8 cellular contexts compared by ENCODE assay signal in the genomic region with DNA sequence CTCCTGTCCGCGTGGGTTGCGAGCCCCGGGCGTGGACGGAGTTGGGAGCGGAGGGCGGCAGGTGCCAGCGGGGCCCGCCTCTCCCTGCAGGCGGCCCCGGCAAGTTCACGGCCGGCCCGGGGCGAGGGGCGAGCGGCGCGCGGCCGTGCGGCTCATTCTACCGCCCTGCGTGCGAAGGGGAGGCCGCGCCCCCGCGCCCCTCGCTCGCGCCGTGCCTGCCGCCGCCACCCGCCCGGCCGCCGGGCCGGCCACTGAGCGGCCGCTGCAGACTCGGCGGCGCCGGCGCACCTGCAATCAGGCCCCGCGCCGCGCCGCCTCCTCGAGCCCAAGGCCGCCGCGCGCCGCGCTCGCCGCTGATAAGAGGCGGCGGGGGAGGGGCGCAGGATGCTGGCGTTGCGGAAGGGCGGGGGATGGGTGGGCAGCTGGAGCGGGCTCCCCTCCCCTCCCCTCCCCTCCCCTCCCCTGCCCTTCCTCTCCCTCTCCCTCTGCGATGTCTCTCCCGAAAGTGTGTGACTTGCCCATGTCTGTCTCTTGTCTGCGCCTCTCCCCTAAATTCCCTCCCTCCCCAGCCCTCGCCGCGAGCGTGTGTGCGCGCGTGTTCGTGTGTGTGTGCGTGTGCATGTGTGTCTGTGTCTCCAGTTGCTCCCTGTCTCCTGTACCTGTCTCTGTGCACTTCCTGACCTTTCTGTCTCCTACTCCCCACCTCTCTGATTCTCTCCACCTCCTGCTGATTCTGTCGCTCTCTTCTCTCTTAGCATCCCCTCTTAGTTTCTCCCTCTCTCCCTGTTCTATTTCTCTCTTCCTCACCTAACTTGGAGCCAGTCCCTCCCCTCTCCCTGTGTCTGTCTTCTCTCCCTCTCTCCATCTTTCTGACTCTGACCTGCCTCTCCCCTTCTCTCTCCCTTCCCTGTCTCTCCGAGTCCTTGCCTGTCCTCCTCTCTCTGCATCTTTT.
DNase-seq lines count a peak whose midpoint lies in the region; ATAC-seq lines count a peak whose summit lies in the region.

No MANE protein-coding gene starts in this region.

- H3K36me3 ChIP-seq in ectodermal cell (ENCODE audit: control insufficient read depth, insufficient read depth, low read length) = no peaks in the 10 kb centered on the region
- H3K36me3 ChIP-seq in mucosa of stomach (ENCODE audit: control insufficient read depth, insufficient read depth, low read length) = no peaks in the 10 kb centered on the region

- no peak for ATAC-seq in HG03460 (IDR thresholded peaks at IDR 0.05; ENCODE audit: unreplicated experiment)

- no peaks in the 10 kb centered on the region for H3K4me1 Mint-ChIP-seq in activated T-helper 1 cell treated with anti-CD3 and anti-CD28 coated beads, Interleukin-12 subunit alpha, Interleukin-12 subunit beta, Interleukin-2, Interleukin-4 antibody, amounts not matched to agents 30 ng/mL and 10 ng/mL and 1 ng/mL, durations not matched to agents 14 hours and 24 hours and 36 hours (ENCODE audit: low read depth)

- H3K36me3 Mint-ChIP-seq in activated T-helper 1 cell treated with anti-CD3 and anti-CD28 coated beads, Interleukin-12 subunit alpha, Interleukin-12 subunit beta, Interleukin-2, Interleukin-4 antibody, amounts not matched to agents 30 ng/mL and 10 ng/mL and 1 ng/mL, durations not matched to agents 14 hours and 24 hours and 36 hours (ENCODE audit: low read depth) = no peaks in the 10 kb centered on the region

- DNase-seq in stimulated activated CD4-positive, alpha-beta T cell treated with anti-CD3 and anti-CD28 coated beads, Interleukin-15, amount 100 ng/mL, for 24 hours = peak; percentile 2
- no peak for DNase-seq in stimulated activated CD4-positive, alpha-beta T cell treated with anti-CD3 and anti-CD28 coated beads, Interleukin-2, amount 100 ng/mL, for 48 hours
- DNase-seq in NCI-H510A (lab: John Stamatoyannopoulos, UW) = peak; percentile 84
- DNase-seq in activated T-helper 1 cell treated with anti-CD3 and anti-CD28 coated beads, Interleukin-12 subunit alpha, Interleukin-12 subunit beta, Interleukin-2, Interleukin-4 antibody, amounts not matched to agents 30 ng/mL and 10 ng/mL and 1 ng/mL, durations not matched to agents 14 hours and 24 hours and 36 hours (ENCODE audit: low spot score) = no peak
- DNase-seq in epidermal melanocyte (ENCODE audit: insufficient read length, low spot score) = no peak

- intact Hi-C loops in activated T-helper 1 cell treated with anti-CD3 and anti-CD28 coated beads, Interleukin-12 subunit alpha, Interleukin-12 subunit beta, Interleukin-2, Interleukin-4 antibody, amounts not matched to agents 30 ng/mL and 10 ng/mL and 1 ng/mL, durations not matched to agents 14 hours and 24 hours and 36 hours (cut with micrococcal nuclease) = no loop called here

- no peak overlapping the region for H3K27ac Mint-ChIP-seq in activated T-helper 1 cell treated with anti-CD3 and anti-CD28 coated beads, Interleukin-12 subunit alpha, Interleukin-12 subunit beta, Interleukin-2, Interleukin-4 antibody, amounts not matched to agents 30 ng/mL and 10 ng/mL and 1 ng/mL, durations not matched to agents 14 hours and 24 hours and 36 hours

- H3K4me3 ChIP-seq in ectodermal cell (ENCODE audit: insufficient read depth, low read depth, low read length) (peak overlapping the region; percentile 29), mucosa of stomach (ENCODE audit: low read length) (no peak overlapping the region)

- H3K4me1 ChIP-seq in ectodermal cell (ENCODE audit: control insufficient read depth, insufficient read depth, low read length) = peaks cover 13% of the 10 kb centered on the region
- peaks cover 20% of the 10 kb centered on the region for H3K4me1 ChIP-seq in mucosa of stomach (ENCODE audit: control insufficient read depth, insufficient read depth, low read length)

- H3K27ac ChIP-seq in ectodermal cell (ENCODE audit: insufficient read depth, low read depth, low read length, poor library complexity, severe bottlenecking) = no peak overlapping the region

- peak overlapping the region; percentile 41 for H3K9ac ChIP-seq in mucosa of stomach (ENCODE audit: low read length)

- H3K27me3 Mint-ChIP-seq in activated T-helper 1 cell treated with anti-CD3 and anti-CD28 coated beads, Interleukin-12 subunit alpha, Interleukin-12 subunit beta, Interleukin-2, Interleukin-4 antibody, amounts not matched to agents 30 ng/mL and 10 ng/mL and 1 ng/mL, durations not matched to agents 14 hours and 24 hours and 36 hours (ENCODE audit: insufficient read depth) = peaks cover 17% of the 10 kb centered on the region

- no peak overlapping the region for H3K4me3 Mint-ChIP-seq in activated T-helper 1 cell treated with anti-CD3 and anti-CD28 coated beads, Interleukin-12 subunit alpha, Interleukin-12 subunit beta, Interleukin-2, Interleukin-4 antibody, amounts not matched to agents 30 ng/mL and 10 ng/mL and 1 ng/mL, durations not matched to agents 14 hours and 24 hours and 36 hours

- H3K9me3 Mint-ChIP-seq in activated T-helper 1 cell treated with anti-CD3 and anti-CD28 coated beads, Interleukin-12 subunit alpha, Interleukin-12 subunit beta, Interleukin-2, Interleukin-4 antibody, amounts not matched to agents 30 ng/mL and 10 ng/mL and 1 ng/mL, durations not matched to agents 14 hours and 24 hours and 36 hours = no peaks in the 10 kb centered on the region

- WGBS in ectodermal cell, 2 experiments = 1% methylated on average over 72 to 83 of the region's 83 CpGs

- H3K27me3 ChIP-seq in ectodermal cell (ENCODE audit: control insufficient read depth, insufficient read depth, low read length, poor library complexity, severe bottlenecking) (peaks cover 42% of the 10 kb centered on the region), mucosa of stomach (ENCODE audit: control insufficient read depth, insufficient read depth, low read length) (no peaks in the 10 kb centered on the region)

- H3K9me3 ChIP-seq in ectodermal cell (ENCODE audit: control insufficient read depth, low read length) (no peaks in the 10 kb centered on the region), mucosa of stomach (ENCODE audit: control insufficient read depth, low read length) (no peaks in the 10 kb centered on the region)

Comparison
In these comparisons a context has a peak if more than half of its experiments do, and no peak if none do; other contexts are left out.
1. DNase-seq: peak in stimulated activated CD4-positive, alpha-beta T cell treated with anti-CD3 and anti-CD28 coated beads, Interleukin-15, amount 100 ng/mL, for 24 hours (single experiment) and NCI-H510A (single experiment); none in stimulated activated CD4-positive, alpha-beta T cell treated with anti-CD3 and anti-CD28 coated beads, Interleukin-2, amount 100 ng/mL, for 48 hours (0 of 2), activated T-helper 1 cell treated with anti-CD3 and anti-CD28 coated beads, Interleukin-12 subunit alpha, Interleukin-12 subunit beta, Interleukin-2, Interleukin-4 antibody, amounts not matched to agents 30 ng/mL and 10 ng/mL and 1 ng/mL, durations not matched to agents 14 hours and 24 hours and 36 hours (single experiment) and epidermal melanocyte (single experiment).